In genomic region chr7:44040493-44040891, GRCh38 we compare ENCODE assay signal across 10 cellular contexts. TPM values are rescaled to one million over a fixed set of nuclear protein-coding genes. Genes with fewer than 3 reads are reported as not detected.
DNase-seq lines count a peak whose midpoint lies in the region; TF ChIP-seq lines count a peak whose summit lies in the region.
"Not testable (repeated sequence)": the region's sequence is repeated elsewhere in the genome, so short reads cannot be mapped to it uniquely, and the experiment has no call there.
"Had no signal": no experiment of that assay in that cellular context is flagged by ENCODE, and none has a peak within 500 bp of the region (broad histone marks: within the 10 kb centered on the region; RNA-seq: fewer than 3 reads in every experiment).

No MANE protein-coding gene starts in this region.

- H4K8ac ChIP-seq in H9 (replicated peaks; ENCODE audit: insufficient read length, low read depth, low read length), result not testable (repeated sequence)

- H3K9ac ChIP-seq in H9 (ENCODE audit: extremely low read depth, insufficient read length, low read length), result not testable (repeated sequence)
- H3K9ac ChIP-seq in Karpas-422 (ENCODE audit: low read length), result peak overlapping the region; percentile 69

- H3K4me3 Mint-ChIP-seq in H9, result peak overlapping the region; percentile 49 to 76; a peak in 3 of 5 replicates
- H3K4me3 Mint-ChIP-seq in T-helper 2 cell treated with Interferon-gamma antibody and Interleukin-4, amounts not matched to agents 5 μg/mL and 100 μg/mL, for 36 hours, result peak overlapping the region; percentile 79
- peak overlapping the region; percentile 85 for H3K4me3 Mint-ChIP-seq in activated naive CD4-positive, alpha-beta T cell treated with anti-CD3 and anti-CD28 coated beads, Interleukin-2, amount 50 U/mL, for 24 hours

- not testable (repeated sequence) for H3K27me3 ChIP-seq in H9 (ENCODE audit: insufficient read depth, low read length); Karpas-422 (ENCODE audit: low read length); ovary; suprapubic skin

- intact Hi-C loops in head of caudate nucleus (cut with DNase I), result loop anchor here (10.0 kb wide), 1 partner anchor 84 kb away; the partner anchor contains the start of gene POLD2
- intact Hi-C loops in ovary (cut with DNase I), result not testable (repeated sequence)

- not testable (repeated sequence) for H3K9me3 Mint-ChIP-seq in H9; T-helper 2 cell treated with Interferon-gamma antibody and Interleukin-4, amounts not matched to agents 5 μg/mL and 100 μg/mL, for 36 hours; activated naive CD4-positive, alpha-beta T cell treated with anti-CD3 and anti-CD28 coated beads, Interleukin-2, amount 50 U/mL, for 24 hours

- H2BK5ac ChIP-seq in H9 (ENCODE audit: insufficient read length, low read length), result not testable (repeated sequence)

- peak overlapping the region; percentile 25 for H3K4me2 ChIP-seq in H9 (ENCODE audit: insufficient read depth, insufficient read length, low read length)
- peak overlapping the region; percentile 63 for H3K4me2 ChIP-seq in Karpas-422 (ENCODE audit: low read depth, low read length, poor library complexity, severe bottlenecking)

- not testable (repeated sequence) for H2AK5ac ChIP-seq in H9 (ENCODE audit: insufficient read length, low read length)

- not testable (repeated sequence) for H3K79me2 ChIP-seq in H9 (ENCODE audit: insufficient read depth, low read length); Karpas-422 (ENCODE audit: low read length)

- peak; percentile 31 for TF ChIP-seq CTCF in GM12865 (IDR thresholded peaks at IDR 0.05; ENCODE audit: insufficient read depth, low read depth, low read length, missing control alignments)
- TF ChIP-seq CTCF in H9 (conservative IDR thresholded peaks at IDR 0.05), result 0 out of 3 replicates have a peak, but pooled peaks have one; percentile 24
- not testable (repeated sequence) for TF ChIP-seq CTCF in ovary (IDR thresholded peaks at IDR 0.05)
- peak in 1 of 2 donors; percentile 32 for TF ChIP-seq CTCF in suprapubic skin (IDR thresholded peaks at IDR 0.05)

- H3K36me3 ChIP-seq in Karpas-422 (ENCODE audit: insufficient read depth, low read length); ovary; suprapubic skin: not testable (repeated sequence)

- not testable (repeated sequence) for H2BK15ac ChIP-seq in H9 (ENCODE audit: low read depth, low read length)

- TF ChIP-seq POLR2A in ovary (IDR thresholded peaks at IDR 0.05); suprapubic skin (IDR thresholded peaks at IDR 0.05): not testable (repeated sequence)

- H3K27ac Mint-ChIP-seq in H9, result not testable (repeated sequence)
- H3K27ac Mint-ChIP-seq in T-helper 2 cell treated with Interferon-gamma antibody and Interleukin-4, amounts not matched to agents 5 μg/mL and 100 μg/mL, for 36 hours, result peak overlapping the region; percentile 77
- H3K27ac Mint-ChIP-seq in activated naive CD4-positive, alpha-beta T cell treated with anti-CD3 and anti-CD28 coated beads, Interleukin-2, amount 50 U/mL, for 24 hours, result peak overlapping the region; percentile 91

- H3K9me2 ChIP-seq in Karpas-422 (replicated peaks; ENCODE audit: insufficient read depth, low read length), result not testable (repeated sequence)

- H4K20me1 ChIP-seq in H9 (ENCODE audit: control insufficient read depth, insufficient read depth, insufficient read length); Karpas-422 (ENCODE audit: insufficient read depth, low read depth, low read length): not testable (repeated sequence)

- H3K9me3 ChIP-seq in H9 (ENCODE audit: control insufficient read depth, low read depth, low read length); Karpas-422 (ENCODE audit: low read length); ovary; suprapubic skin: not testable (repeated sequence)

- H3K27me3 Mint-ChIP-seq in H9 (ENCODE audit: low read depth), result peaks cover 28% of the 10 kb centered on the region
- not testable (repeated sequence) for H3K27me3 Mint-ChIP-seq in T-helper 2 cell treated with Interferon-gamma antibody and Interleukin-4, amounts not matched to agents 5 μg/mL and 100 μg/mL, for 36 hours (ENCODE audit: low read depth); activated naive CD4-positive, alpha-beta T cell treated with anti-CD3 and anti-CD28 coated beads, Interleukin-2, amount 50 U/mL, for 24 hours

- not testable (repeated sequence) for H3K79me1 ChIP-seq in H9 (ENCODE audit: insufficient read depth, low read depth, low read length, poor library complexity, severe bottlenecking)

- DNase-seq in GM12865 (ENCODE audit: low read depth), result peak; percentile 78
- not testable (repeated sequence) for DNase-seq in H9; suprapubic skin (ENCODE audit: low spot score in 2 of 2)
- DNase-seq in Karpas-422, result peak; percentile 86
- peak; percentile 53 for DNase-seq in T-helper 2 cell treated with Interferon-gamma antibody and Interleukin-4, amounts not matched to agents 5 μg/mL and 100 μg/mL, for 36 hours (ENCODE audit: low spot score)
- DNase-seq in head of caudate nucleus, result peak in 27 of 42 donors; percentile 28 to 69 (median 52)
- peak in 1 of 5 donors; percentile 44 for DNase-seq in ovary

- not testable (repeated sequence) for H3K4ac ChIP-seq in H9 (ENCODE audit: low read depth, low read length)

- not testable (repeated sequence) for TF ChIP-seq EP300 in ovary (IDR thresholded peaks at IDR 0.05); suprapubic skin (IDR thresholded peaks at IDR 0.05)

- peaks cover 12 to 19% of the 10 kb centered on the region in 2 experiments for H3K4me1 Mint-ChIP-seq in H9
- H3K4me1 Mint-ChIP-seq in T-helper 2 cell treated with Interferon-gamma antibody and Interleukin-4, amounts not matched to agents 5 μg/mL and 100 μg/mL, for 36 hours (ENCODE audit: low read depth), result peaks cover 18% of the 10 kb centered on the region
- H3K4me1 Mint-ChIP-seq in activated naive CD4-positive, alpha-beta T cell treated with anti-CD3 and anti-CD28 coated beads, Interleukin-2, amount 50 U/mL, for 24 hours, result peaks cover 14% of the 10 kb centered on the region

- H2BK120ac ChIP-seq in H9 (ENCODE audit: low read depth, low read length, poor library complexity, severe bottlenecking), result not testable (repeated sequence)

- H3K18ac ChIP-seq in H9 (ENCODE audit: insufficient read length, low read depth, low read length), result not testable (repeated sequence)

- H3K36me3 Mint-ChIP-seq in H9 (ENCODE audit: insufficient read depth in 1 of 3, low read depth in 3 of 3); T-helper 2 cell treated with Interferon-gamma antibody and Interleukin-4, amounts not matched to agents 5 μg/mL and 100 μg/mL, for 36 hours (ENCODE audit: low read depth); activated naive CD4-positive, alpha-beta T cell treated with anti-CD3 and anti-CD28 coated beads, Interleukin-2, amount 50 U/mL, for 24 hours: not testable (repeated sequence)

- not testable (repeated sequence) for H2AFZ ChIP-seq in H9 (ENCODE audit: low read length); Karpas-422 (ENCODE audit: low read length)

- H3K4me3 ChIP-seq in GM12865 (ENCODE audit: low read depth, low read length) (peak overlapping the region; percentile 53), Karpas-422 (ENCODE audit: low read length) (peak overlapping the region; percentile 65; the same call in 1 of the 2 replicates), ovary (peak overlapping the region; percentile 30), suprapubic skin (peak overlapping the region; percentile 49)

- H3K56ac ChIP-seq in H9 (ENCODE audit: insufficient read length, low read depth, low read length), result not testable (repeated sequence)

- H3K14ac ChIP-seq in H9 (ENCODE audit: insufficient read depth, low read length), result not testable (repeated sequence)

- H2BK20ac ChIP-seq in H9 (ENCODE audit: low read depth, low read length, poor library complexity, severe bottlenecking), result not testable (repeated sequence)

- no CpG with 5 or more reads among the region's 46 CpGs for WGBS in H9 (ENCODE audit: extremely low coverage, insufficient read length, low lambda C conversion rate)
- 0 to 2% (median 2%) methylated on average over 31 to 43 of the region's 46 CpGs for WGBS in ovary, 3 donors
- WGBS in suprapubic skin, result no CpG with 5 or more reads among the region's 46 CpGs

- peaks cover 14% of the 10 kb centered on the region for H3K23me2 ChIP-seq in H9 (ENCODE audit: insufficient read length, low read depth, low read length, poor library complexity, severe bottlenecking)

- H4K5ac ChIP-seq in H9 (ENCODE audit: insufficient read length, low read depth, low read length), result not testable (repeated sequence)

- not testable (repeated sequence) for H3K4me1 ChIP-seq in H9 (ENCODE audit: insufficient read depth, low read length)
- peaks cover 12% of the 10 kb centered on the region for H3K4me1 ChIP-seq in Karpas-422 (ENCODE audit: low read length)
- peaks cover 11% of the 10 kb centered on the region for H3K4me1 ChIP-seq in ovary (ENCODE audit: insufficient read depth)
- peaks cover 24% of the 10 kb centered on the region for H3K4me1 ChIP-seq in suprapubic skin

- not testable (repeated sequence) for H4K91ac ChIP-seq in H9 (ENCODE audit: insufficient read length, low read depth, low read length)

- H3K23ac ChIP-seq in H9 (ENCODE audit: insufficient read length, low read depth, low read length), result not testable (repeated sequence)

- H2BK12ac ChIP-seq in H9 (ENCODE audit: insufficient read length, low read depth, low read length), result not testable (repeated sequence)

- H3K27ac ChIP-seq in H9 (ENCODE audit: insufficient read length, low read depth, low read length); Karpas-422 (ENCODE audit: low read length); ovary; suprapubic skin: not testable (repeated sequence)

- not testable (repeated sequence) for H3T11ph ChIP-seq in H9 (ENCODE audit: low read length)

RNA-seq across cellular contexts. Expression of gene DBNL, which starts 4.0 kb away (rescaled TPM):
- total RNA-seq in H9 (2021), result 51.3 and 52.8 TPM in 2 replicates
- total RNA-seq in Karpas-422 (2014; rRNA removed; shearing (Covaris generic); ENCODE audit: low replicate concordance), result 116 and 184 TPM in 2 replicates
- total RNA-seq in ovary, result 10 to 100 TPM; 56.3 to 91.1 (median 70.2) TPM
- 10 to 100 TPM; 22.0 to 57.7 TPM for polyA plus RNA-seq in ovary
- 100 to 1,000 TPM in 1 of 4 donors, 10 to 100 TPM in 3; 95.7 to 133 (median 98.2) TPM for total RNA-seq in suprapubic skin

RNA-seq across cellular contexts. Expression of gene PGAM2, which starts 24.9 kb away (rescaled TPM):
- total RNA-seq in H9 (2021), result 5.6 and 8.7 TPM in 2 replicates
- 1.9 TPM in 1 of 2 replicates, not detected in the other for total RNA-seq in Karpas-422 (2014; rRNA removed; shearing (Covaris generic); ENCODE audit: low replicate concordance)
- total RNA-seq in ovary, result 1 to 10 TPM in 4 of 7 donors, under 1 TPM in 1, not detected in 2; 0.72 to 3.2 (median 1.9) TPM
- polyA plus RNA-seq in ovary, result 1 to 10 TPM in 1 of 2 donors, under 1 TPM in 1; 0.40 to 1.7 TPM
- total RNA-seq in suprapubic skin, result 1 to 10 TPM in 2 of 4 donors, not detected in 2; 2.3 to 5.0 TPM
- total RNA-seq: glomerular endothelial cell had no signal

RNA-seq across cellular contexts. Expression of gene POLM, which starts 41.8 kb away (rescaled TPM):
- total RNA-seq in H9 (2021), result 18.7 and 24.5 TPM in 2 replicates
- total RNA-seq in Karpas-422 (2014; rRNA removed; shearing (Covaris generic); ENCODE audit: low replicate concordance), result 34.5 and 47.1 TPM in 2 replicates
- 10 to 100 TPM; 20.9 to 37.3 (median 30.2) TPM for total RNA-seq in ovary
- 10 to 100 TPM in 1 of 2 donors, 1 to 10 TPM in 1; 5.1 to 24.7 TPM for polyA plus RNA-seq in ovary
- total RNA-seq in suprapubic skin, result 10 to 100 TPM; 38.0 to 77.6 (median 56.9) TPM

RNA-seq across cellular contexts. Expression of gene SPDYE1, which starts 42.8 kb away (rescaled TPM):
- total RNA-seq in H9 (2021) (not detected in 2 replicates), ovary (under 1 TPM in 3 of 7 donors, not detected in 4; 0.10 to 0.17 (median 0.13) TPM), suprapubic skin (not detected)
- not detected in 2 replicates for total RNA-seq in Karpas-422 (2014; rRNA removed; shearing (Covaris generic); ENCODE audit: low replicate concordance)
- under 1 TPM in 1 of 2 donors, not detected in 1; 0.02 TPM for polyA plus RNA-seq in ovary
- total RNA-seq: glomerular endothelial cell; T-helper 2 cell treated with Interferon-gamma antibody and Interleukin-4, amounts not matched to agents 100 ng/mL and 5 ng/mL, for 36 hours had no signal
